ENCODE assay signal across 18 cellular contexts in genomic region chr2:29455202-29455885, GRCh38.
DNase-seq lines count a peak whose midpoint lies in the region; ATAC-seq and TF ChIP-seq lines count a peak whose summit lies in the region.
"Had no signal": no experiment of that assay in that cellular context is flagged by ENCODE, and none has a peak within 500 bp of the region (broad histone marks: within the 10 kb centered on the region; RNA-seq: fewer than 3 reads in every experiment).

No MANE protein-coding gene starts in this region.

- no peak for ATAC-seq in naive thymus-derived CD4-positive, alpha-beta T cell
- ATAC-seq in HG03432 (IDR thresholded peaks at IDR 0.05; ENCODE audit: unreplicated experiment) (no peak), GM19328 (IDR thresholded peaks at IDR 0.05; ENCODE audit: unreplicated experiment) (no peak)
- ATAC-seq: activated T-helper 17 cell treated with anti-CD3 and anti-CD28 coated beads, Interleukin-2, amount 50 U/mL, for 72 hours; left cardiac atrium had no signal

- peaks cover 5 to 34% (median 15%) of the 10 kb centered on the region in 5 donors for H3K27me3 Mint-ChIP-seq in naive thymus-derived CD4-positive, alpha-beta T cell

- no peak overlapping the region for H3K4me2 ChIP-seq in GM23248 (ENCODE audit: unreplicated experiment)

- no peaks in the 10 kb centered on the region for H3K79me2 ChIP-seq in GM23248 (ENCODE audit: insufficient read depth)

- H3K9ac ChIP-seq in GM23248 = no peak overlapping the region

- H4K20me1 ChIP-seq in GM23248 (ENCODE audit: insufficient read depth) = no peaks in the 10 kb centered on the region

- peaks cover 14% of the 10 kb centered on the region for H3F3A ChIP-seq in GM23248 (ENCODE audit: insufficient read depth)

- POLR2A ChIA-PET in naive thymus-derived CD4-positive, alpha-beta T cell (lab: Charles Lee) = no interaction called here

- peaks cover 0 to 2% (median 0%) of the 10 kb centered on the region in 11 donors for H3K9me3 Mint-ChIP-seq in naive thymus-derived CD4-positive, alpha-beta T cell
- H3K9me3 Mint-ChIP-seq: activated CD4-positive, alpha-beta T cell treated with anti-CD3 and anti-CD28 coated beads, Interleukin-2, amount 10 ng/mL, durations not matched to agents 24 days and 14 days; activated T-helper 17 cell treated with anti-CD3 and anti-CD28 coated beads, Interleukin-2, amount 50 U/mL, for 72 hours; CD14-positive monocyte; T-helper 2 cell treated with Interferon-gamma antibody and Interleukin-4, amounts not matched to agents 5 μg/mL and 100 μg/mL, for 36 hours had no signal

- no peaks in the 10 kb centered on the region for H3K4me1 Mint-ChIP-seq in naive thymus-derived CD4-positive, alpha-beta T cell
- H3K4me1 Mint-ChIP-seq: activated CD4-positive, alpha-beta T cell treated with anti-CD3 and anti-CD28 coated beads, Interleukin-2, amount 10 ng/mL, durations not matched to agents 24 days and 14 days; activated T-helper 17 cell treated with anti-CD3 and anti-CD28 coated beads, Interleukin-2, amount 50 U/mL, for 72 hours had no signal

- no peak overlapping the region for H3K4me3 ChIP-seq in GM23248
- H3K4me3 ChIP-seq in fibroblast of mammary gland (ENCODE audit: control insufficient read depth, low read depth, low read length) = no peak overlapping the region
- no peak overlapping the region for H3K4me3 ChIP-seq in naive thymus-derived CD4-positive, alpha-beta T cell (ENCODE audit: low read length)
- H3K4me3 ChIP-seq in dorsolateral prefrontal cortex = peak overlapping the region in 12 of 59 donors; percentile 2 to 32 (median 16)
- H3K4me3 ChIP-seq: ascending aorta had no signal

- CTCF ChIA-PET in naive thymus-derived CD4-positive, alpha-beta T cell (lab: Charles Lee) = no interaction called here

- H3K27ac Mint-ChIP-seq in naive thymus-derived CD4-positive, alpha-beta T cell = no peak overlapping the region
- H3K27ac Mint-ChIP-seq: activated CD4-positive, alpha-beta T cell treated with anti-CD3 and anti-CD28 coated beads, Interleukin-2, amount 10 ng/mL, durations not matched to agents 24 days and 14 days; activated T-helper 17 cell treated with anti-CD3 and anti-CD28 coated beads, Interleukin-2, amount 50 U/mL, for 72 hours; CD14-positive monocyte; T-helper 2 cell treated with Interferon-gamma antibody and Interleukin-4, amounts not matched to agents 5 μg/mL and 100 μg/mL, for 36 hours had no signal

- no peak overlapping the region for H3K27ac ChIP-seq in GM23248
- no peak overlapping the region for H3K27ac ChIP-seq in naive thymus-derived CD4-positive, alpha-beta T cell (ENCODE audit: low read depth, low read length)
- peak overlapping the region in 14 of 59 donors; percentile 3 to 55 (median 35) for H3K27ac ChIP-seq in dorsolateral prefrontal cortex
- H3K27ac ChIP-seq: ascending aorta, RWPE1 had no signal

- DNase-seq in GM23248 (peak; percentile 32), RPMI7951 (ENCODE audit: low read depth) (peak; percentile 89), fibroblast of mammary gland (ENCODE audit: low read depth) (peak; percentile 32), putamen (ENCODE audit: low spot score) (peak; percentile 12), dorsolateral prefrontal cortex (no peak)
- no peak for DNase-seq in naive thymus-derived CD4-positive, alpha-beta T cell
- DNase-seq: activated CD4-positive, alpha-beta T cell treated with anti-CD3 and anti-CD28 coated beads, Interleukin-2, amount 10 ng/mL, durations not matched to agents 24 days and 14 days; left cardiac atrium; NCI-H526 treated with DMSO at 0.1 percent for 48 hours; retina; stimulated activated CD4-positive, alpha-beta T cell treated with anti-CD3 and anti-CD28 coated beads, Interleukin-2, amount 100 ng/mL, for 48 hours had no signal

- H3K27me3 ChIP-seq in GM23248 (replicated peaks; ENCODE audit: insufficient read depth) (no peaks in the 10 kb centered on the region), dorsolateral prefrontal cortex (no peaks in the 10 kb centered on the region)
- no peaks in the 10 kb centered on the region for H3K27me3 ChIP-seq in naive thymus-derived CD4-positive, alpha-beta T cell (ENCODE audit: control insufficient read depth in 2 of 2, insufficient read depth in 2 of 2, low read length in 2 of 2)
- H3K27me3 ChIP-seq: ascending aorta had no signal

- H3K9me2 ChIP-seq in GM23248 (ENCODE audit: insufficient read depth) = 0 out of 2 replicates have a peak, but pooled peaks cover 5% of the 10 kb centered on the region

- H3K36me3 Mint-ChIP-seq in naive thymus-derived CD4-positive, alpha-beta T cell = no peaks in the 10 kb centered on the region
- H3K36me3 Mint-ChIP-seq: CD14-positive monocyte had no signal

- intact Hi-C loops in naive thymus-derived CD4-positive, alpha-beta T cell (cut with micrococcal nuclease) = no loop called here
- intact Hi-C loops in dorsolateral prefrontal cortex (cut with DNase I) = no loop called here

- no peak overlapping the region for H3K4me3 Mint-ChIP-seq in naive thymus-derived CD4-positive, alpha-beta T cell
- H3K4me3 Mint-ChIP-seq: activated CD4-positive, alpha-beta T cell treated with anti-CD3 and anti-CD28 coated beads, Interleukin-2, amount 10 ng/mL, durations not matched to agents 24 days and 14 days; activated T-helper 17 cell treated with anti-CD3 and anti-CD28 coated beads, Interleukin-2, amount 50 U/mL, for 72 hours; CD14-positive monocyte; T-helper 2 cell treated with Interferon-gamma antibody and Interleukin-4, amounts not matched to agents 5 μg/mL and 100 μg/mL, for 36 hours had no signal

- in situ Hi-C loops in GM23248 (cut with MboI) = no loop called here

- no peaks in the 10 kb centered on the region for H3K36me3 ChIP-seq in GM23248 (ENCODE audit: low read depth)
- no peaks in the 10 kb centered on the region for H3K36me3 ChIP-seq in naive thymus-derived CD4-positive, alpha-beta T cell (ENCODE audit: control insufficient read depth in 2 of 3, insufficient read depth in 3 of 3, low read length in 3 of 3)
- H3K36me3 ChIP-seq: ascending aorta had no signal

- H3K4me1 ChIP-seq in GM23248 (ENCODE audit: insufficient read depth) = peaks cover 20% of the 10 kb centered on the region
- no peaks in the 10 kb centered on the region for H3K4me1 ChIP-seq in naive thymus-derived CD4-positive, alpha-beta T cell (ENCODE audit: control insufficient read depth in 2 of 2, insufficient read depth in 2 of 2, low read length in 2 of 2)
- H3K4me1 ChIP-seq: ascending aorta had no signal

- TF ChIP-seq CTCF in fibroblast of mammary gland (conservative IDR thresholded peaks at IDR 0.05; ENCODE audit: control insufficient read depth, insufficient read depth, low read depth, low read length) (no peak), dorsolateral prefrontal cortex (IDR thresholded peaks at IDR 0.05 in 54 of 56, conservative IDR thresholded peaks at IDR 0.05 in 2 of 56; ENCODE audit: low read depth in 1 of 56, partially characterized antibody in 56 of 56) (no peak)

- H3K9me3 ChIP-seq in GM23248 (ENCODE audit: low read depth) = no peaks in the 10 kb centered on the region
- H3K9me3 ChIP-seq in naive thymus-derived CD4-positive, alpha-beta T cell (ENCODE audit: control insufficient read depth in 2 of 3, low read length in 3 of 3) = no peaks in the 10 kb centered on the region
- H3K9me3 ChIP-seq: ascending aorta had no signal

- no peak overlapping the region for H2AFZ ChIP-seq in GM23248

- WGBS in GM23248 (ENCODE audit: low coverage in 1 of 2, low lambda C conversion rate in 2 of 2, missing lambda C conversion rate in 2 of 2), 2 experiments = 49 to 56% methylated on average over 6 of the region's 6 CpGs

Comparison
In these comparisons a context has a peak if more than half of its experiments do, and no peak if none do; other contexts are left out.
1. DNase-seq: peak in GM23248 (single experiment), RPMI7951 (single experiment), fibroblast of mammary gland (single experiment) and putamen (single experiment); none in naive thymus-derived CD4-positive, alpha-beta T cell (0 of 9) and dorsolateral prefrontal cortex (0 of 10).